In genomic region chr13:81142306-81142999, GRCh38 we compare ENCODE assay signal across 15 cellular contexts.
"Had no signal": no experiment of that assay in that cellular context is flagged by ENCODE, and none has a peak within 500 bp of the region (broad histone marks: within the 10 kb centered on the region; RNA-seq: fewer than 3 reads in every experiment).

No MANE protein-coding gene starts in this region.

- H3K4me1 Mint-ChIP-seq: activated CD8-positive, alpha-beta memory T cell treated with anti-CD3 and anti-CD28 coated beads, Interleukin-2, amount 10 ng/mL, durations not matched to agents 7 days and 5 days; nephron; stimulated activated naive CD8-positive, alpha-beta T cell treated with anti-CD3 and anti-CD28 coated beads, Interleukin-15, amount 100 ng/mL, for 72 hours; T-helper 17 cell had no signal

- H3K36me3 ChIP-seq: spleen had no signal

- H3K27ac Mint-ChIP-seq: activated CD4-positive, alpha-beta memory T cell treated with anti-CD3 and anti-CD28 coated beads for 36 hours; activated CD8-positive, alpha-beta memory T cell treated with anti-CD3 and anti-CD28 coated beads, Interleukin-2, amount 10 ng/mL, durations not matched to agents 7 days and 5 days; activated T-cell treated with anti-CD3 and anti-CD28 coated beads, Interleukin-2, amount 50 U/mL, for 24 hours; stimulated activated naive CD8-positive, alpha-beta T cell treated with anti-CD3 and anti-CD28 coated beads, Interleukin-15, amount 100 ng/mL, for 72 hours; T-helper 17 cell; type B pancreatic cell had no signal

- H3K27ac ChIP-seq: spleen had no signal

- FAIRE-seq: endometrium had no signal

- H3K9me3 ChIP-seq: spleen had no signal

- H3K27me3 ChIP-seq: spleen had no signal

- H3K27me3 Mint-ChIP-seq: activated CD4-positive, alpha-beta memory T cell treated with anti-CD3 and anti-CD28 coated beads for 36 hours; activated CD8-positive, alpha-beta memory T cell treated with anti-CD3 and anti-CD28 coated beads, Interleukin-2, amount 10 ng/mL, durations not matched to agents 7 days and 5 days; activated T-cell treated with anti-CD3 and anti-CD28 coated beads, Interleukin-2, amount 50 U/mL, for 24 hours; stimulated activated naive CD8-positive, alpha-beta T cell treated with anti-CD3 and anti-CD28 coated beads, Interleukin-15, amount 100 ng/mL, for 72 hours; T-helper 17 cell; type B pancreatic cell had no signal

- ATAC-seq: activated CD8-positive, alpha-beta memory T cell treated with anti-CD3 and anti-CD28 coated beads, Interleukin-2, amount 10 ng/mL, durations not matched to agents 7 days and 5 days; sciatic nerve; stimulated activated naive CD8-positive, alpha-beta T cell treated with anti-CD3 and anti-CD28 coated beads, Interleukin-15, amount 100 ng/mL, for 72 hours; T-helper 17 cell had no signal

- H3K4me3 Mint-ChIP-seq: activated CD4-positive, alpha-beta memory T cell treated with anti-CD3 and anti-CD28 coated beads for 36 hours; activated CD8-positive, alpha-beta memory T cell treated with anti-CD3 and anti-CD28 coated beads, Interleukin-2, amount 10 ng/mL, durations not matched to agents 7 days and 5 days; activated T-cell treated with anti-CD3 and anti-CD28 coated beads, Interleukin-2, amount 50 U/mL, for 24 hours; nephron; stimulated activated naive CD8-positive, alpha-beta T cell treated with anti-CD3 and anti-CD28 coated beads, Interleukin-15, amount 100 ng/mL, for 72 hours; T-helper 17 cell; type B pancreatic cell had no signal

- H3K4me3 ChIP-seq: spleen had no signal

- H3K4me1 ChIP-seq: spleen had no signal

- H3K36me3 Mint-ChIP-seq: activated CD4-positive, alpha-beta memory T cell treated with anti-CD3 and anti-CD28 coated beads for 36 hours; activated CD8-positive, alpha-beta memory T cell treated with anti-CD3 and anti-CD28 coated beads, Interleukin-2, amount 10 ng/mL, durations not matched to agents 7 days and 5 days; type B pancreatic cell had no signal

- DNase-seq: activated CD4-positive, alpha-beta memory T cell treated with anti-CD3 and anti-CD28 coated beads for 36 hours; activated CD8-positive, alpha-beta memory T cell treated with anti-CD3 and anti-CD28 coated beads, Interleukin-2, amount 10 ng/mL, durations not matched to agents 7 days and 5 days; activated naive CD4-positive, alpha-beta T cell treated with anti-CD3 and anti-CD28 coated beads, Interleukin-2, amount 50 U/mL, for 16 hours; activated T-cell treated with anti-CD3 and anti-CD28 coated beads, Interleukin-2, amount 50 U/mL, for 24 hours; dermis blood vessel endothelial cell; foreskin fibroblast; hypothalamus; kidney glomerular epithelial cell; spleen; stimulated activated naive CD8-positive, alpha-beta T cell treated with anti-CD3 and anti-CD28 coated beads, Interleukin-15, amount 100 ng/mL, for 72 hours; T-helper 17 cell had no signal
